In genomic region chr7:31171216-31171750, GRCh38 we compare ENCODE assay signal across 30 cellular contexts.
"Had no signal": no experiment of that assay in that cellular context is flagged by ENCODE, and none has a peak within 500 bp of the region (broad histone marks: within the 10 kb centered on the region; RNA-seq: fewer than 3 reads in every experiment).

No MANE protein-coding gene starts in this region.

- FAIRE-seq: RCC 7860 had no signal

- H3K4me1 ChIP-seq: ascending aorta had no signal

- H3K4me2 ChIP-seq: PC-9 had no signal

- DNase-seq: activated CD4-positive, alpha-beta T cell treated with anti-CD3 and anti-CD28 coated beads for 1 hour; activated CD4-positive, alpha-beta T cell treated with anti-CD3 and anti-CD28 coated beads, Interleukin-2, amount 10 ng/mL, durations not matched to agents 7 days and 5 days; activated CD4-positive, alpha-beta T cell treated with anti-CD3 and anti-CD28 coated beads, Interleukin-2, amount 50 U/mL, for 48 hours; activated CD4-positive, CD25-positive, alpha-beta regulatory T cell; activated CD8-positive, alpha-beta memory T cell treated with anti-CD3 and anti-CD28 coated beads, Interleukin-2, amount 50 U/mL, for 48 hours; activated effector memory CD4-positive, alpha-beta T cell treated with Interleukin-2 at 50 U/mL for 16 hours; activated naive CD4-positive, alpha-beta T cell treated with anti-CD3 and anti-CD28 coated beads, Interleukin-2, amount 50 U/mL, for 16 hours; activated naive CD8-positive, alpha-beta T cell treated with anti-CD3 and anti-CD28 coated beads for 36 hours; activated T-cell treated with anti-CD3 and anti-CD28 coated beads, Interleukin-2, amount 50 U/mL, for 48 hours; amniotic stem cell; Kasumi-1; KBM-7; MG63; NCI-H1092; NCI-H1436 treated with DMSO at 0.1 percent for 48 hours; NCI-H1694 treated with DMSO at 0.1 percent for 48 hours; NCI-H2029; NCI-H2171; NCI-H510A; NCI-H526; NCI-H748 treated with DMSO at 0.1 percent for 48 hours; PC-9; SW 1271; T1000; WERI-Rb-1 had no signal

- ATAC-seq: Right ventricle myocardium inferior had no signal

- H3K36me3 ChIP-seq: ascending aorta, cardiac muscle cell, MG63, WERI-Rb-1 had no signal

- H3K4me3 Mint-ChIP-seq: activated CD4-positive, alpha-beta T cell treated with anti-CD3 and anti-CD28 coated beads, Interleukin-2, amount 10 ng/mL, durations not matched to agents 7 days and 5 days; activated naive CD8-positive, alpha-beta T cell treated with anti-CD3 and anti-CD28 coated beads for 36 hours had no signal

- H3K36me3 Mint-ChIP-seq: activated naive CD8-positive, alpha-beta T cell treated with anti-CD3 and anti-CD28 coated beads for 36 hours had no signal

- H3K4me3 ChIP-seq: ascending aorta, cardiac muscle cell, MG63, PC-9 had no signal

- H3K9me3 Mint-ChIP-seq: activated CD4-positive, alpha-beta T cell treated with anti-CD3 and anti-CD28 coated beads, Interleukin-2, amount 10 ng/mL, durations not matched to agents 7 days and 5 days had no signal

- H2AFZ ChIP-seq: PC-9 had no signal

- H3K27ac Mint-ChIP-seq: activated CD4-positive, alpha-beta T cell treated with anti-CD3 and anti-CD28 coated beads, Interleukin-2, amount 10 ng/mL, durations not matched to agents 7 days and 5 days; activated naive CD8-positive, alpha-beta T cell treated with anti-CD3 and anti-CD28 coated beads for 36 hours had no signal

- H3K4me1 Mint-ChIP-seq: activated CD4-positive, alpha-beta T cell treated with anti-CD3 and anti-CD28 coated beads, Interleukin-2, amount 10 ng/mL, durations not matched to agents 7 days and 5 days; activated naive CD8-positive, alpha-beta T cell treated with anti-CD3 and anti-CD28 coated beads for 36 hours had no signal

- H3K27me3 ChIP-seq: ascending aorta, cardiac muscle cell had no signal

- H3K27ac ChIP-seq: ascending aorta, cardiac muscle cell, PC-9, RWPE1, WERI-Rb-1 had no signal

- H3K9me3 ChIP-seq: ascending aorta, MG63 had no signal
